Comparison of ENCODE assay signal across 8 cellular contexts in genomic region chr14:75794615-75795038, GRCh38.
A peak's percentile ranks its signal among the peaks of the same experiment; 100 is the strongest.
DNase-seq lines count a peak whose midpoint lies in the region; ATAC-seq and TF ChIP-seq lines count a peak whose summit lies in the region.

No MANE protein-coding gene starts in this region.

- no peaks in the 10 kb centered on the region for H3K9me3 ChIP-seq in right lobe of liver

- H3K27me3 ChIP-seq in right lobe of liver, result no peaks in the 10 kb centered on the region

- peak; percentile 48 for DNase-seq in AG09319 (ENCODE audit: extremely low read depth, low read depth)
- peak; percentile 4 for DNase-seq in HuH-7 (ENCODE audit: low spot score)
- DNase-seq in cardiac fibroblast (ENCODE audit: low read depth in 2 of 2), result peak; percentile 78 to 91
- no peak for DNase-seq in right lobe of liver
- no peak for DNase-seq in NK-92 treated with Interleukin-12 subunit alpha and Interleukin-12 subunit beta, amount 100 ng/mL, for 24 hours (lab: John Stamatoyannopoulos, UW)
- no peak for DNase-seq in central memory CD4-positive, alpha-beta T cell

- no peak overlapping the region for H3K4me3 ChIP-seq in cardiac fibroblast (replicated peaks in 1 of 2; ENCODE audit: low read depth in 2 of 2, low read length in 2 of 2)
- H3K4me3 ChIP-seq in right lobe of liver, result no peak overlapping the region

- 58% methylated on average over 2 of the region's 2 CpGs for WGBS in right lobe of liver (ENCODE audit: insufficient coverage, low coverage, low lambda C conversion rate, missing lambda C conversion rate)

- intact Hi-C loops in right lobe of liver (cut with DNase I), result no loop called here

- H3K4me1 ChIP-seq in right lobe of liver, result no peaks in the 10 kb centered on the region

- ATAC-seq in right lobe of liver, result peak; percentile 35 to 85 (median 72)
- no peak for ATAC-seq in HG03342 (IDR thresholded peaks at IDR 0.05; ENCODE audit: unreplicated experiment)
- ATAC-seq in HG03469 (IDR thresholded peaks at IDR 0.05; ENCODE audit: unreplicated experiment), result no peak

- H3K27ac ChIP-seq in right lobe of liver, result no peak overlapping the region

- no peak for TF ChIP-seq POLR2A in right lobe of liver (IDR thresholded peaks at IDR 0.05)

- peak; percentile 58 for TF ChIP-seq CTCF in AG09319 (IDR thresholded peaks at IDR 0.05; ENCODE audit: low read depth, low read length)
- peak; percentile 53 for TF ChIP-seq CTCF in cardiac fibroblast (IDR thresholded peaks at IDR 0.05; ENCODE audit: low read depth, low read length)
- peak in 3 of 4 donors; percentile 17 to 24 (median 17) for TF ChIP-seq CTCF in right lobe of liver (IDR thresholded peaks at IDR 0.05)

- no peaks in the 10 kb centered on the region for H3K36me3 ChIP-seq in right lobe of liver

Comparison
In these comparisons a context has a peak if more than half of its experiments do, and no peak if none do; other contexts are left out.
1. DNase-seq: peak in AG09319 (single experiment), HuH-7 (single experiment) and cardiac fibroblast (2 of 2); none in right lobe of liver (0 of 3), NK-92 treated with Interleukin-12 subunit alpha and Interleukin-12 subunit beta, amount 100 ng/mL, for 24 hours (single experiment) and central memory CD4-positive, alpha-beta T cell (single experiment).
2. ATAC-seq: peak in right lobe of liver (4 of 4); none in HG03342 (single experiment) and HG03469 (single experiment).
3. Peak in every context shown above with its lines, with median percentiles within 50 percentile points of each other: CTCF ChIP-seq.